Comparison of ENCODE assay signal across 12 cellular contexts in genomic region chr10:16439294-16439693, GRCh38. TPM values are rescaled to one million over a fixed set of nuclear protein-coding genes. Genes with fewer than 3 reads are reported as not detected.
A peak's percentile ranks its signal among the peaks of the same experiment; 100 is the strongest.
DNase-seq lines count a peak whose midpoint lies in the region; ATAC-seq and TF ChIP-seq lines count a peak whose summit lies in the region.
"Had no signal": no experiment of that assay in that cellular context is flagged by ENCODE, and none has a peak within 500 bp of the region (broad histone marks: within the 10 kb centered on the region; RNA-seq: fewer than 3 reads in every experiment).

No MANE protein-coding gene starts in this region.

- peak overlapping the region; percentile 92 for H3K4me3 Mint-ChIP-seq in stimulated activated naive CD8-positive, alpha-beta T cell treated with anti-CD3 and anti-CD28 coated beads, Interleukin-15, Interleukin-2, amounts not matched to agents 100 ng/mL and 50 ng/mL, for 24 hours
- peak overlapping the region in 2 of 3 donors; percentile 59 to 85 for H3K4me3 Mint-ChIP-seq in T-cell
- H3K4me3 Mint-ChIP-seq: CD14-positive monocyte had no signal

- no peak overlapping the region for H3K27ac ChIP-seq in neuronal stem cell (replicated peaks; ENCODE audit: low read length)
- H3K27ac ChIP-seq: brain microvascular endothelial cell had no signal

- H3K4me3 ChIP-seq in fibroblast of pulmonary artery (replicated peaks; ENCODE audit: low read depth, low read length), result no peak overlapping the region
- no peak overlapping the region for H3K4me3 ChIP-seq in neuronal stem cell (ENCODE audit: low read length in 2 of 2)

- peaks cover 57% of the 10 kb centered on the region for H3K4me1 Mint-ChIP-seq in stimulated activated naive CD8-positive, alpha-beta T cell treated with anti-CD3 and anti-CD28 coated beads, Interleukin-15, Interleukin-2, amounts not matched to agents 100 ng/mL and 50 ng/mL, for 24 hours (ENCODE audit: low read depth)
- peaks cover 59 to 63% (median 60%) of the 10 kb centered on the region in 3 donors for H3K4me1 Mint-ChIP-seq in T-cell

- H2AK5ac ChIP-seq in neuronal stem cell (ENCODE audit: low read depth, low read length), result no peak overlapping the region

- no peaks in the 10 kb centered on the region for H3K27me3 Mint-ChIP-seq in stimulated activated naive CD8-positive, alpha-beta T cell treated with anti-CD3 and anti-CD28 coated beads, Interleukin-15, Interleukin-2, amounts not matched to agents 100 ng/mL and 50 ng/mL, for 24 hours
- H3K27me3 Mint-ChIP-seq in T-cell, result no peaks in the 10 kb centered on the region

- H3K18ac ChIP-seq in neuronal stem cell (ENCODE audit: low read length), result no peak overlapping the region

- no peak overlapping the region for H4K8ac ChIP-seq in neuronal stem cell (ENCODE audit: low read depth, low read length)

- H3K23ac ChIP-seq in neuronal stem cell (ENCODE audit: low read depth, low read length, poor library complexity), result no peak overlapping the region

- POLR2A ChIA-PET in T-cell (lab: Charles Lee), result no interaction called here

- no peak overlapping the region for H2BK120ac ChIP-seq in neuronal stem cell (ENCODE audit: low read depth, low read length)

- no peaks in the 10 kb centered on the region for H3K9me3 ChIP-seq in neuronal stem cell (replicated peaks in 1 of 2; ENCODE audit: control insufficient read depth in 2 of 2, insufficient read depth in 1 of 2, low read depth in 1 of 2, low read length in 2 of 2)

- peaks cover 0 to 11% (median 0%) of the 10 kb centered on the region in 3 experiments for H3K27me3 ChIP-seq in neuronal stem cell (ENCODE audit: control insufficient read depth in 3 of 3, insufficient read depth in 3 of 3, low read depth in 1 of 3, low read length in 3 of 3)
- H3K27me3 ChIP-seq: brain microvascular endothelial cell had no signal

- no peak for DNase-seq in stimulated activated naive CD8-positive, alpha-beta T cell treated with anti-CD3 and anti-CD28 coated beads, Interleukin-15, Interleukin-2, amounts not matched to agents 100 U/mL and 50 U/mL, for 24 hours
- no peak for DNase-seq in T-cell
- peak; percentile 31 for DNase-seq in fibroblast of pulmonary artery (ENCODE audit: low read depth)
- DNase-seq in activated effector memory CD4-positive, alpha-beta T cell treated with anti-CD3 and anti-CD28 coated beads, Interleukin-2, amount 50 U/mL, for 16 hours, result no peak
- no peak for DNase-seq in neuronal stem cell (ENCODE audit: low spot score)
- no peak for DNase-seq in hepatic stellate cell (ENCODE audit: low spot score)
- DNase-seq: activated CD8-positive, alpha-beta memory T cell treated with anti-CD3 and anti-CD28 coated beads, Interleukin-2, amount 50 U/mL, for 48 hours; brain microvascular endothelial cell; NCI-H187 treated with DMSO at 0.1 percent for 48 hours had no signal

- H2AFZ ChIP-seq in neuronal stem cell (ENCODE audit: low read length), result no peak overlapping the region

- TF ChIP-seq CTCF in fibroblast of pulmonary artery (IDR thresholded peaks at IDR 0.05; ENCODE audit: low read length, missing control alignments), result no peak

- H3K14ac ChIP-seq in neuronal stem cell (ENCODE audit: low read length), result no peak overlapping the region

- no peak overlapping the region for H3K4me2 ChIP-seq in neuronal stem cell (ENCODE audit: insufficient read depth, low read length, poor library complexity, severe bottlenecking)

- H3K4me1 ChIP-seq in neuronal stem cell (ENCODE audit: control insufficient read depth in 2 of 2, insufficient read depth in 1 of 2, low read depth in 1 of 2, low read length in 2 of 2), result peaks cover 2 to 3% of the 10 kb centered on the region in 2 donors

- no peak overlapping the region for H2BK15ac ChIP-seq in neuronal stem cell (ENCODE audit: low read length)

- no peak overlapping the region for H2BK12ac ChIP-seq in neuronal stem cell (ENCODE audit: low read length)

- no peak overlapping the region for H3K4ac ChIP-seq in neuronal stem cell (ENCODE audit: low read length)

- WGBS in neuronal stem cell (ENCODE audit: extremely low coverage in 2 of 2, insufficient read length in 2 of 2, insufficient replicate concordance in 1 of 2), 2 donors, result no CpG with 5 or more reads among the region's 1 CpG

- H4K91ac ChIP-seq in neuronal stem cell (ENCODE audit: low read depth, low read length, poor library complexity), result no peak overlapping the region

- no peaks in the 10 kb centered on the region for H3K79me1 ChIP-seq in neuronal stem cell (ENCODE audit: low read depth, low read length)

- H3K36me3 ChIP-seq in neuronal stem cell (replicated peaks in 1 of 2; ENCODE audit: control insufficient read depth in 2 of 2, insufficient read depth in 2 of 2, low read length in 2 of 2), result no peaks in the 10 kb centered on the region
- H3K36me3 ChIP-seq: brain microvascular endothelial cell had no signal

- no peak overlapping the region for H3K9ac ChIP-seq in neuronal stem cell (ENCODE audit: low read depth, low read length, poor library complexity)

- H2BK5ac ChIP-seq in neuronal stem cell (ENCODE audit: low read length), result no peak overlapping the region

- H3K27ac Mint-ChIP-seq in stimulated activated naive CD8-positive, alpha-beta T cell treated with anti-CD3 and anti-CD28 coated beads, Interleukin-15, Interleukin-2, amounts not matched to agents 100 ng/mL and 50 ng/mL, for 24 hours, result peak overlapping the region; percentile 51
- peak overlapping the region; percentile 57 for H3K27ac Mint-ChIP-seq in T-cell

- no peaks in the 10 kb centered on the region for H3K9me3 Mint-ChIP-seq in stimulated activated naive CD8-positive, alpha-beta T cell treated with anti-CD3 and anti-CD28 coated beads, Interleukin-15, Interleukin-2, amounts not matched to agents 100 ng/mL and 50 ng/mL, for 24 hours
- H3K9me3 Mint-ChIP-seq in T-cell, result no peaks in the 10 kb centered on the region
- H3K9me3 Mint-ChIP-seq: CD14-positive monocyte had no signal

- CTCF ChIA-PET in T-cell (lab: Charles Lee), result interaction anchor here in 1 of 2 donors (0.6 kb wide), 2 partner anchors 553 to 814 kb away, joined by 3 read pairs; no protein-coding TSS in a partner anchor

- H3K36me3 Mint-ChIP-seq in stimulated activated naive CD8-positive, alpha-beta T cell treated with anti-CD3 and anti-CD28 coated beads, Interleukin-15, Interleukin-2, amounts not matched to agents 100 ng/mL and 50 ng/mL, for 24 hours (ENCODE audit: low read depth), result peaks cover 54% of the 10 kb centered on the region
- H3K36me3 Mint-ChIP-seq in T-cell, result peaks cover 28% of the 10 kb centered on the region

- no peak for ATAC-seq in stimulated activated naive CD8-positive, alpha-beta T cell treated with anti-CD3 and anti-CD28 coated beads, Interleukin-15, Interleukin-2, amounts not matched to agents 100 U/mL and 50 U/mL, for 24 hours
- ATAC-seq in T-cell (replicated peaks in 1 of 4) (no peak), HG02759 (IDR thresholded peaks at IDR 0.05; ENCODE audit: unreplicated experiment) (no peak)

RNA-seq across cellular contexts. Expression of gene PTER, which starts 2.5 kb away (rescaled TPM):
- 10 to 100 TPM; 12.9 to 18.6 (median 16.7) TPM for total RNA-seq in T-cell
- polyA plus RNA-seq in neuronal stem cell (2013, experiment 1 of 2), result 6.0 TPM
- 6.1 TPM for polyA plus RNA-seq in neuronal stem cell (2013, experiment 2 of 2)
